13 cellular contexts compared by ENCODE assay signal in genomic region chr4:69058410-69059059, GRCh38. TPM values are rescaled to one million over a fixed set of nuclear protein-coding genes. Genes with fewer than 3 reads are reported as not detected.
DNase-seq lines count a peak whose midpoint lies in the region; ATAC-seq, FAIRE-seq and TF ChIP-seq lines count a peak whose summit lies in the region.
"Had no signal": no experiment of that assay in that cellular context is flagged by ENCODE, and none has a peak within 500 bp of the region (broad histone marks: within the 10 kb centered on the region; RNA-seq: fewer than 3 reads in every experiment).

No MANE protein-coding gene starts in this region.

- H3K27me3 ChIP-seq in H7 (ENCODE audit: control insufficient read depth, insufficient read depth, low read length): no peaks in the 10 kb centered on the region; the same call in 1 of the 2 replicates
- H3K27me3 ChIP-seq in breast epithelium: no peaks in the 10 kb centered on the region
- no peaks in the 10 kb centered on the region for H3K27me3 ChIP-seq in upper lobe of right lung
- H3K27me3 ChIP-seq: brain microvascular endothelial cell, heart right ventricle had no signal

- ATAC-seq in upper lobe of right lung: peak; percentile 13
- ATAC-seq: activated CD4-positive, CD25-positive, alpha-beta regulatory T cell treated with anti-CD3 and anti-CD28 coated beads, Interleukin-2, amount 50 U/mL, for 24 hours; heart right ventricle had no signal

- H3K36me3 ChIP-seq in H7 (replicated peaks; ENCODE audit: control insufficient read depth, insufficient read depth, low read length) (no peaks in the 10 kb centered on the region), breast epithelium (no peaks in the 10 kb centered on the region), mesodermal cell (ENCODE audit: control insufficient read depth, insufficient read depth, low read length) (no peaks in the 10 kb centered on the region), upper lobe of right lung (no peaks in the 10 kb centered on the region)
- H3K36me3 ChIP-seq: brain microvascular endothelial cell, heart right ventricle had no signal

- 73 to 85% methylated on average over 5 to 6 of the region's 6 CpGs for WGBS in mesodermal cell (ENCODE audit: insufficient coverage in 2 of 2), 2 experiments

- intact Hi-C loops in breast epithelium (cut with DNase I; ENCODE audit: low total_unique reads): no loop called here
- intact Hi-C loops in upper lobe of right lung (cut with DNase I): no loop called here

- no peaks in the 10 kb centered on the region for H3K9me3 ChIP-seq in breast epithelium
- H3K9me3 ChIP-seq in mesodermal cell (ENCODE audit: control insufficient read depth, low read length): no peaks in the 10 kb centered on the region
- no peaks in the 10 kb centered on the region for H3K9me3 ChIP-seq in upper lobe of right lung

- peak; percentile 9 for DNase-seq in H7
- no peak for DNase-seq in breast epithelium (ENCODE audit: low spot score in 2 of 2)
- DNase-seq in upper lobe of right lung: no peak
- DNase-seq in DMS53 (lab: John Stamatoyannopoulos, UW): no peak
- DNase-seq in effector CD8-positive, alpha-beta T cell (lab: John Stamatoyannopoulos, UW): no peak
- DNase-seq in D721Med (ENCODE audit: insufficient read length, low spot score): no peak
- DNase-seq: activated T-cell treated with anti-CD3 and anti-CD28 coated beads, Interleukin-2, amount 50 U/mL, for 24 hours; brain microvascular endothelial cell; heart right ventricle; SW 1271 had no signal

- peak overlapping the region; percentile 34 to 74 for H3K27ac ChIP-seq in breast epithelium
- H3K27ac ChIP-seq in mesodermal cell (ENCODE audit: low read depth, low read length, severe bottlenecking): peak overlapping the region; percentile 44
- H3K27ac ChIP-seq in upper lobe of right lung: no peak overlapping the region
- H3K27ac ChIP-seq: brain microvascular endothelial cell, heart right ventricle had no signal

- no peak for TF ChIP-seq POLR2A in breast epithelium (IDR thresholded peaks at IDR 0.05)

- no peak for TF ChIP-seq CTCF in breast epithelium (IDR thresholded peaks at IDR 0.05)
- TF ChIP-seq CTCF in upper lobe of right lung (IDR thresholded peaks at IDR 0.05): no peak
- TF ChIP-seq CTCF in D721Med (IDR thresholded peaks at IDR 0.05; ENCODE audit: insufficient read depth, missing control alignments): no peak

- H3K4me3 ChIP-seq in H7 (ENCODE audit: insufficient read depth, low read depth, low read length): no peak overlapping the region
- H3K4me3 ChIP-seq in breast epithelium: peak overlapping the region in 1 of 3 donors; percentile 24
- no peak overlapping the region for H3K4me3 ChIP-seq in mesodermal cell (ENCODE audit: extremely low read depth, insufficient read depth, low read length, poor library complexity, severe bottlenecking)
- H3K4me3 ChIP-seq in upper lobe of right lung: no peak overlapping the region
- H3K4me3 ChIP-seq: heart right ventricle had no signal

- H3K4me1 ChIP-seq in breast epithelium (no peaks in the 10 kb centered on the region), mesodermal cell (ENCODE audit: control insufficient read depth, insufficient read depth, low read length, poor library complexity, severe bottlenecking) (peaks cover 12% of the 10 kb centered on the region), upper lobe of right lung (no peaks in the 10 kb centered on the region)
- H3K4me1 ChIP-seq: heart right ventricle had no signal

- no peak for FAIRE-seq in D721Med (lab: Jason Lieb, UNC)

RNA-seq across cellular contexts. Expression of gene UGT2B7, which starts 37.7 kb away (rescaled TPM):
- total RNA-seq in H7 (2014; rRNA removed; shearing (Covaris generic)): not detected in 2 replicates
- total RNA-seq in breast epithelium (1 to 10 TPM in 1 of 3 donors, under 1 TPM in 1, not detected in 1; 0.33 to 2.5 TPM), upper lobe of right lung (0.96 TPM)
- not detected for polyA plus RNA-seq in mesodermal cell (2013, experiment 1 of 2)
- polyA plus RNA-seq in mesodermal cell (2013, experiment 2 of 2): not detected
- total RNA-seq: heart right ventricle, temporal lobe had no signal
- polyA plus RNA-seq: heart right ventricle had no signal
